8 cellular contexts compared by ENCODE assay signal in genomic region chr3:62873672-62874397, GRCh38. TPM values are rescaled to one million over a fixed set of nuclear protein-coding genes. Genes with fewer than 3 reads are reported as not detected.
A peak's percentile ranks its signal among the peaks of the same experiment; 100 is the strongest.
DNase-seq lines count a peak whose midpoint lies in the region; ATAC-seq lines count a peak whose summit lies in the region.

No MANE protein-coding gene starts in this region.

- POLR2A ChIA-PET in activated CD4-positive, alpha-beta T cell treated with anti-CD3 and anti-CD28 coated beads for 36 hours (lab: Charles Lee): no interaction called here
- POLR2A ChIA-PET in activated CD4-positive, alpha-beta T cell treated with anti-CD3 and anti-CD28 coated beads, Interleukin-2, amount 10 ng/mL, durations not matched to agents 7 days and 5 days (lab: Charles Lee): no interaction called here

- H3K27me3 ChIP-seq in esophagus (ENCODE audit: control insufficient read depth in 1 of 2, insufficient read depth in 2 of 2, low read length in 2 of 2) (peaks cover 0 to 10% of the 10 kb centered on the region in 2 donors), mucosa of rectum (ENCODE audit: control insufficient read depth in 2 of 2, insufficient read depth in 2 of 2, low read length in 2 of 2) (peaks cover 10 to 11% of the 10 kb centered on the region in 2 donors)

- no peaks in the 10 kb centered on the region for H3K36me3 Mint-ChIP-seq in activated CD4-positive, alpha-beta T cell treated with anti-CD3 and anti-CD28 coated beads for 36 hours (ENCODE audit: low read depth)
- H3K36me3 Mint-ChIP-seq in activated CD4-positive, alpha-beta T cell treated with anti-CD3 and anti-CD28 coated beads, Interleukin-2, amount 10 ng/mL, durations not matched to agents 7 days and 5 days (ENCODE audit: low read depth): no peaks in the 10 kb centered on the region
- H3K36me3 Mint-ChIP-seq in activated T-cell treated with anti-CD3 and anti-CD28 coated beads, Interleukin-2, amount 50 U/mL, for 4 hours (ENCODE audit: insufficient read depth): no peaks in the 10 kb centered on the region

- H3K4me1 Mint-ChIP-seq in activated CD4-positive, alpha-beta T cell treated with anti-CD3 and anti-CD28 coated beads for 36 hours: no peaks in the 10 kb centered on the region
- H3K4me1 Mint-ChIP-seq in activated CD4-positive, alpha-beta T cell treated with anti-CD3 and anti-CD28 coated beads, Interleukin-2, amount 10 ng/mL, durations not matched to agents 7 days and 5 days: no peaks in the 10 kb centered on the region
- no peaks in the 10 kb centered on the region for H3K4me1 Mint-ChIP-seq in activated T-cell treated with anti-CD3 and anti-CD28 coated beads, Interleukin-2, amount 50 U/mL, for 4 hours (ENCODE audit: low read depth)

- H3K27ac Mint-ChIP-seq in activated CD4-positive, alpha-beta T cell treated with anti-CD3 and anti-CD28 coated beads for 36 hours: no peak overlapping the region
- no peak overlapping the region for H3K27ac Mint-ChIP-seq in activated CD4-positive, alpha-beta T cell treated with anti-CD3 and anti-CD28 coated beads, Interleukin-2, amount 10 ng/mL, durations not matched to agents 7 days and 5 days

- H3K27me3 Mint-ChIP-seq in activated CD4-positive, alpha-beta T cell treated with anti-CD3 and anti-CD28 coated beads for 36 hours: peaks cover 43% of the 10 kb centered on the region
- H3K27me3 Mint-ChIP-seq in activated CD4-positive, alpha-beta T cell treated with anti-CD3 and anti-CD28 coated beads, Interleukin-2, amount 10 ng/mL, durations not matched to agents 7 days and 5 days: peaks cover 39% of the 10 kb centered on the region
- H3K27me3 Mint-ChIP-seq in activated T-cell treated with anti-CD3 and anti-CD28 coated beads, Interleukin-2, amount 50 U/mL, for 4 hours (ENCODE audit: low read depth): peaks cover 38% of the 10 kb centered on the region

- no peaks in the 10 kb centered on the region for H3K9me3 Mint-ChIP-seq in activated CD4-positive, alpha-beta T cell treated with anti-CD3 and anti-CD28 coated beads for 36 hours (ENCODE audit: low read depth)
- no peaks in the 10 kb centered on the region for H3K9me3 Mint-ChIP-seq in activated CD4-positive, alpha-beta T cell treated with anti-CD3 and anti-CD28 coated beads, Interleukin-2, amount 10 ng/mL, durations not matched to agents 7 days and 5 days
- peaks cover 5% of the 10 kb centered on the region for H3K9me3 Mint-ChIP-seq in activated T-cell treated with anti-CD3 and anti-CD28 coated beads, Interleukin-2, amount 50 U/mL, for 4 hours

- peak overlapping the region in 1 of 2 donors; percentile 58 for H3K9ac ChIP-seq in mucosa of rectum (ENCODE audit: low read depth in 1 of 2, low read length in 2 of 2)

- no peaks in the 10 kb centered on the region for H3K36me3 ChIP-seq in esophagus (ENCODE audit: control insufficient read depth in 2 of 2, insufficient read depth in 2 of 2, low read length in 1 of 2)
- no peaks in the 10 kb centered on the region for H3K36me3 ChIP-seq in mucosa of rectum (ENCODE audit: control insufficient read depth in 2 of 2, insufficient read depth in 2 of 2, low read length in 2 of 2)

- peaks cover 2 to 3% of the 10 kb centered on the region in 2 donors for H3K9me3 ChIP-seq in esophagus (ENCODE audit: control insufficient read depth in 2 of 2, insufficient read depth in 1 of 2, low read depth in 1 of 2, low read length in 1 of 2)
- no peaks in the 10 kb centered on the region for H3K9me3 ChIP-seq in mucosa of rectum (ENCODE audit: control insufficient read depth in 2 of 2, low read length in 2 of 2)

- CTCF ChIA-PET in activated CD4-positive, alpha-beta T cell treated with anti-CD3 and anti-CD28 coated beads for 36 hours (lab: Charles Lee): interaction anchor here (0.8 kb wide), 1 partner anchor 352 kb away, joined by 5 read pairs; no protein-coding TSS in a partner anchor
- CTCF ChIA-PET in activated CD4-positive, alpha-beta T cell treated with anti-CD3 and anti-CD28 coated beads, Interleukin-2, amount 10 ng/mL, durations not matched to agents 7 days and 5 days (lab: Charles Lee): no interaction called here

- DNase-seq in activated CD4-positive, alpha-beta T cell treated with anti-CD3 and anti-CD28 coated beads for 36 hours: peak; percentile 13
- no peak for DNase-seq in activated CD4-positive, alpha-beta T cell treated with anti-CD3 and anti-CD28 coated beads, Interleukin-2, amount 10 ng/mL, durations not matched to agents 7 days and 5 days
- peak; percentile 85 for DNase-seq in NCI-H82 (lab: John Stamatoyannopoulos, UW)
- no peak for DNase-seq in stimulated activated CD4-positive, alpha-beta T cell treated with anti-CD3 and anti-CD28 coated beads, Interleukin-12 subunit alpha, Interleukin-12 subunit beta, amount 100 ng/mL, for 4 hours
- no peak for DNase-seq in activated T-cell treated with anti-CD3 and anti-CD28 coated beads, Interleukin-2, amount 50 U/mL, for 4 hours

- H3K4me1 ChIP-seq in esophagus (ENCODE audit: control insufficient read depth in 2 of 2, insufficient read depth in 2 of 2, low read length in 1 of 2) (peaks cover 3 to 7% of the 10 kb centered on the region in 2 donors), mucosa of rectum (ENCODE audit: control insufficient read depth in 2 of 2, insufficient read depth in 2 of 2, low read length in 2 of 2) (peaks cover 0 to 2% of the 10 kb centered on the region in 2 donors)

- WGBS in esophagus, 2 donors: 2 to 4% methylated on average over 50 to 56 of the region's 56 CpGs

- peak overlapping the region; percentile 2 to 26 for H3K4me3 ChIP-seq in esophagus (ENCODE audit: low read depth in 1 of 2, low read length in 2 of 2)
- H3K4me3 ChIP-seq in mucosa of rectum (ENCODE audit: low read length in 2 of 2): peak overlapping the region; percentile 72 to 78

- no peak overlapping the region for H3K4me3 Mint-ChIP-seq in activated CD4-positive, alpha-beta T cell treated with anti-CD3 and anti-CD28 coated beads for 36 hours
- H3K4me3 Mint-ChIP-seq in activated CD4-positive, alpha-beta T cell treated with anti-CD3 and anti-CD28 coated beads, Interleukin-2, amount 10 ng/mL, durations not matched to agents 7 days and 5 days: no peak overlapping the region
- H3K4me3 Mint-ChIP-seq in activated T-cell treated with anti-CD3 and anti-CD28 coated beads, Interleukin-2, amount 50 U/mL, for 4 hours: no peak overlapping the region

- no peak for ATAC-seq in activated CD4-positive, alpha-beta T cell treated with anti-CD3 and anti-CD28 coated beads for 36 hours
- no peak for ATAC-seq in activated T-cell treated with anti-CD3 and anti-CD28 coated beads, Interleukin-2, amount 50 U/mL, for 4 hours
- ATAC-seq in HG03342 (IDR thresholded peaks at IDR 0.05; ENCODE audit: unreplicated experiment): no peak

- no peak overlapping the region for H3K27ac ChIP-seq in esophagus (ENCODE audit: low read depth in 2 of 2, low read length in 1 of 2)
- peak overlapping the region; percentile 12 to 30 for H3K27ac ChIP-seq in mucosa of rectum (ENCODE audit: low read depth in 2 of 2, low read length in 2 of 2)

- intact Hi-C loops in activated CD4-positive, alpha-beta T cell treated with anti-CD3 and anti-CD28 coated beads for 36 hours (cut with DNase I, micrococcal nuclease): loop anchor here in 1 of 2 experiments (10.0 kb wide), 1 partner anchor 499 kb away; the partner anchor contains the start of gene FEZF2

RNA-seq across cellular contexts. Expression of gene CADPS, which starts 1.4 kb away (rescaled TPM):
- not detected for total RNA-seq in activated CD4-positive, alpha-beta T cell treated with anti-CD3 and anti-CD28 coated beads for 36 hours
- not detected for total RNA-seq in activated CD4-positive, alpha-beta T cell treated with anti-CD3 and anti-CD28 coated beads, Interleukin-2, amount 10 ng/mL, durations not matched to agents 7 days and 5 days
- polyA plus RNA-seq in esophagus: under 1 TPM; 0.09 to 0.20 TPM
- total RNA-seq in activated T-cell treated with anti-CD3 and anti-CD28 coated beads, Interleukin-2, amount 50 U/mL, for 4 hours: not detected

Comparison
In these comparisons a context has a peak if more than half of its experiments do, and no peak if none do; other contexts are left out.
1. DNase-seq: peak in activated CD4-positive, alpha-beta T cell treated with anti-CD3 and anti-CD28 coated beads for 36 hours (single experiment) and NCI-H82 (single experiment); none in activated CD4-positive, alpha-beta T cell treated with anti-CD3 and anti-CD28 coated beads, Interleukin-2, amount 10 ng/mL, durations not matched to agents 7 days and 5 days (single experiment), stimulated activated CD4-positive, alpha-beta T cell treated with anti-CD3 and anti-CD28 coated beads, Interleukin-12 subunit alpha, Interleukin-12 subunit beta, amount 100 ng/mL, for 4 hours (single experiment) and activated T-cell treated with anti-CD3 and anti-CD28 coated beads, Interleukin-2, amount 50 U/mL, for 4 hours (single experiment).
2. H3K27ac ChIP-seq: peak in mucosa of rectum (2 of 2); none in esophagus (0 of 2).